ENCODE assay signal across 23 cellular contexts in the genomic region with DNA sequence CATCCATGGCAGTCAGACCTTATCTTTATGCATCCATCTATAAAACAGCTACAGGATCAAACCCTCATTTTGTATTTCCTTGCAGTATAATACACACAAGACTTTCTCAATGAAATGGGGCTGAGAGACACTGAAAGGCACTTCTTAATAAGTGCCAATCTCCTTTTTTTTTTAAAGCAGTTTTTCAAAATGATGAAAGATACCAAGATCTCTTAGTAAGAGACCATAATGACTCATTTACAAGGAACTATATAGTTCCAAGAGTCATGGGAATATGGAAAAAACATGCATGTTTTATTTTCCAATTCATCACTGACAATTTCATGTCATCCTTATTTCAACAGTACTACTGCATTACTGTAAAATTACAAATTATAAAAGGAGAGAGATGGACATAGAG.
DNase-seq lines count a peak whose midpoint lies in the region; ATAC-seq and TF ChIP-seq lines count a peak whose summit lies in the region.
"Had no signal": no experiment of that assay in that cellular context is flagged by ENCODE, and none has a peak within 500 bp of the region (broad histone marks: within the 10 kb centered on the region; RNA-seq: fewer than 3 reads in every experiment).

No MANE protein-coding gene starts in this region.

- H3K79me2 ChIP-seq in mammary epithelial cell (ENCODE audit: insufficient read depth, low read length) = no peaks in the 10 kb centered on the region

- in situ Hi-C loops in mammary epithelial cell (cut with MboI; ENCODE audit: low sequenced_read_pairs in 2 of 2) = no loop called here

- intact Hi-C loops in activated CD4-positive, alpha-beta T cell treated with anti-CD3 and anti-CD28 coated beads, Interleukin-2, amount 10 ng/mL, durations not matched to agents 24 days and 14 days (cut with micrococcal nuclease) = loop anchor here (2.0 to 10.0 kb wide), 3 partner anchors 63 to 973 kb away; a partner anchor contains a TSS
- intact Hi-C loops in mammary epithelial cell (cut with micrococcal nuclease) (no loop called here), MCF 10A (cut with micrococcal nuclease) (no loop called here)

- H2AFZ ChIP-seq in mammary epithelial cell (ENCODE audit: low read depth, low read length) = no peak overlapping the region
- H2AFZ ChIP-seq: GM23338 had no signal

- BruUV-seq in mammary epithelial cell (replicated peaks; lab: Mats Ljungman, UMichigan) = no TSS peak
- no TSS peak for BruUV-seq in MCF 10A (replicated peaks; lab: Mats Ljungman, UMichigan)

- H3K4me1 Mint-ChIP-seq in activated CD4-positive, alpha-beta T cell treated with anti-CD3 and anti-CD28 coated beads, Interleukin-2, amount 10 ng/mL, durations not matched to agents 24 days and 14 days = peaks cover 11% of the 10 kb centered on the region
- H3K4me1 Mint-ChIP-seq in MCF 10A (ENCODE audit: insufficient read depth, unreplicated experiment) = peaks cover 16% of the 10 kb centered on the region
- H3K4me1 Mint-ChIP-seq: GM23338 had no signal

- H3K27me3 Mint-ChIP-seq in activated CD4-positive, alpha-beta T cell treated with anti-CD3 and anti-CD28 coated beads, Interleukin-2, amount 10 ng/mL, durations not matched to agents 24 days and 14 days = no peaks in the 10 kb centered on the region
- no peaks in the 10 kb centered on the region for H3K27me3 Mint-ChIP-seq in MCF 10A (ENCODE audit: insufficient read depth, unreplicated experiment)

- dilution Hi-C loops in mammary epithelial cell (cut with HindIII; ENCODE audit: low sequenced_read_pairs) = no loop called here

- no peaks in the 10 kb centered on the region for H3K36me3 Mint-ChIP-seq in activated CD4-positive, alpha-beta T cell treated with anti-CD3 and anti-CD28 coated beads, Interleukin-2, amount 10 ng/mL, durations not matched to agents 24 days and 14 days (ENCODE audit: low read depth)
- H3K36me3 Mint-ChIP-seq in MCF 10A (ENCODE audit: insufficient read depth, unreplicated experiment) = no peaks in the 10 kb centered on the region
- H3K36me3 Mint-ChIP-seq: CD8-positive, alpha-beta T cell had no signal

- peak overlapping the region; percentile 3 for H3K27ac Mint-ChIP-seq in activated CD4-positive, alpha-beta T cell treated with anti-CD3 and anti-CD28 coated beads, Interleukin-2, amount 10 ng/mL, durations not matched to agents 24 days and 14 days
- H3K27ac Mint-ChIP-seq in MCF 10A (ENCODE audit: low read depth, unreplicated experiment) = no peak overlapping the region
- H3K27ac Mint-ChIP-seq: CD8-positive, alpha-beta T cell; GM23338 had no signal

- H3K4me3 Mint-ChIP-seq in activated CD4-positive, alpha-beta T cell treated with anti-CD3 and anti-CD28 coated beads, Interleukin-2, amount 10 ng/mL, durations not matched to agents 24 days and 14 days = no peak overlapping the region
- no peak overlapping the region for H3K4me3 Mint-ChIP-seq in MCF 10A (ENCODE audit: unreplicated experiment)
- H3K4me3 Mint-ChIP-seq: CD8-positive, alpha-beta T cell; GM23338 had no signal

- TF ChIP-seq CTCF in mammary epithelial cell (conservative IDR thresholded peaks at IDR 0.05 in 1 of 2, IDR thresholded peaks at IDR 0.05 in 1 of 2; ENCODE audit: extremely low read depth in 1 of 2, insufficient read depth in 1 of 2, low read depth in 1 of 2, low read length in 2 of 2) (no peak), MCF 10A (IDR thresholded peaks at IDR 0.05; ENCODE audit: unreplicated experiment) (no peak), fibroblast of mammary gland (conservative IDR thresholded peaks at IDR 0.05; ENCODE audit: control insufficient read depth, insufficient read depth, low read depth, low read length) (no peak)

- peaks cover 3% of the 10 kb centered on the region for H3K9me3 Mint-ChIP-seq in activated CD4-positive, alpha-beta T cell treated with anti-CD3 and anti-CD28 coated beads, Interleukin-2, amount 10 ng/mL, durations not matched to agents 24 days and 14 days
- H3K9me3 Mint-ChIP-seq in MCF 10A (ENCODE audit: unreplicated experiment) = peaks cover 8% of the 10 kb centered on the region
- H3K9me3 Mint-ChIP-seq: CD8-positive, alpha-beta T cell; GM23338 had no signal

- no peak overlapping the region for H3K4me2 ChIP-seq in mammary epithelial cell (ENCODE audit: insufficient read depth, low read depth, low read length)
- H3K4me2 ChIP-seq: GM23338 had no signal

- H3K4me3 ChIP-seq in mammary epithelial cell (replicated peaks in 1 of 3; ENCODE audit: insufficient read depth in 1 of 3, low read depth in 2 of 3, low read length in 3 of 3) (no peak overlapping the region), fibroblast of mammary gland (ENCODE audit: control insufficient read depth, low read depth, low read length) (no peak overlapping the region)
- H3K4me3 ChIP-seq: GM23338, Peyer's patch, SJCRH30 had no signal

- H3K9me3 ChIP-seq in mammary epithelial cell (replicated peaks; ENCODE audit: insufficient read depth, low read length) = no peaks in the 10 kb centered on the region
- H3K9me3 ChIP-seq: Peyer's patch, SJCRH30 had no signal

- H3K27me3 ChIP-seq in mammary epithelial cell (ENCODE audit: insufficient read depth, low read length) = no peaks in the 10 kb centered on the region
- H3K27me3 ChIP-seq: Peyer's patch, SJCRH30 had no signal

- H3K27ac ChIP-seq in mammary epithelial cell (ENCODE audit: insufficient read depth, low read depth, low read length) = no peak overlapping the region
- H3K27ac ChIP-seq: Peyer's patch, SJCRH30 had no signal

- no peak for DNase-seq in activated CD4-positive, alpha-beta T cell treated with anti-CD3 and anti-CD28 coated beads, Interleukin-2, amount 10 ng/mL, durations not matched to agents 24 days and 14 days
- no peak for DNase-seq in activated CD4-positive, alpha-beta T cell treated with anti-CD3 and anti-CD28 coated beads, Interleukin-2, amount 50 U/mL, for 48 hours
- DNase-seq in mammary epithelial cell = peak; percentile 36
- no peak for DNase-seq in MCF 10A (ENCODE audit: unreplicated experiment)
- DNase-seq in fibroblast of mammary gland (ENCODE audit: low read depth) = peak; percentile 24
- no peak for DNase-seq in activated naive CD4-positive, alpha-beta T cell treated with anti-CD3 and anti-CD28 coated beads, Interleukin-2, amount 50 U/mL, for 16 hours
- DNase-seq: 8988T; AML-193; C1 segment of cervical spinal cord; CD8-positive, alpha-beta T cell; DND-41; KG1; NCI-H1105; NCI-H146; NCI-H2029 treated with DMSO at 0.1 percent for 48 hours; NCI-H2171; NCI-H446; NCI-H526; Peyer's patch; SJCRH30 had no signal

- CTCF ChIA-PET in mammary epithelial cell (lab: Charles Lee; ENCODE audit: low non-redundant PET) = no interaction called here
- CTCF ChIA-PET in MCF 10A (lab: Yijun Ruan, JAX) = interaction anchor here (0.7 kb wide), 1 partner anchor 180 kb away, joined by 3 read pairs; no protein-coding TSS in a partner anchor

- POLR2A ChIA-PET in MCF 10A (lab: Yijun Ruan, JAX) = interaction anchor here (0.6 kb wide), 1 partner anchor 104 kb away, joined by 3 read pairs; no protein-coding TSS in a partner anchor

- no peak for ATAC-seq in GM21526 (IDR thresholded peaks at IDR 0.05; ENCODE audit: low FRiP score, unreplicated experiment)
- ATAC-seq: CD8-positive, alpha-beta T cell; GM23338; HCT116 had no signal

- H3K36me3 ChIP-seq in mammary epithelial cell (ENCODE audit: insufficient read depth, low read length) = no peaks in the 10 kb centered on the region
- H3K36me3 ChIP-seq: Peyer's patch, SJCRH30 had no signal

- H4K20me1 ChIP-seq in mammary epithelial cell (ENCODE audit: insufficient read depth, low read length) = no peaks in the 10 kb centered on the region

- no peaks in the 10 kb centered on the region for H3K4me1 ChIP-seq in mammary epithelial cell (ENCODE audit: insufficient read depth, low read length)
- H3K4me1 ChIP-seq: Peyer's patch, SJCRH30 had no signal

- no peak overlapping the region for H3K9ac ChIP-seq in mammary epithelial cell (ENCODE audit: insufficient read depth, low read length)

Comparison
In these comparisons a context has a peak if more than half of its experiments do, and no peak if none do; other contexts are left out.
1. DNase-seq: peak in mammary epithelial cell (single experiment) and fibroblast of mammary gland (single experiment); none in activated CD4-positive, alpha-beta T cell treated with anti-CD3 and anti-CD28 coated beads, Interleukin-2, amount 10 ng/mL, durations not matched to agents 24 days and 14 days (single experiment), activated CD4-positive, alpha-beta T cell treated with anti-CD3 and anti-CD28 coated beads, Interleukin-2, amount 50 U/mL, for 48 hours (0 of 2), MCF 10A (single experiment) and activated naive CD4-positive, alpha-beta T cell treated with anti-CD3 and anti-CD28 coated beads, Interleukin-2, amount 50 U/mL, for 16 hours (single experiment).